8 cellular contexts compared by ENCODE assay signal in the genomic region with DNA sequence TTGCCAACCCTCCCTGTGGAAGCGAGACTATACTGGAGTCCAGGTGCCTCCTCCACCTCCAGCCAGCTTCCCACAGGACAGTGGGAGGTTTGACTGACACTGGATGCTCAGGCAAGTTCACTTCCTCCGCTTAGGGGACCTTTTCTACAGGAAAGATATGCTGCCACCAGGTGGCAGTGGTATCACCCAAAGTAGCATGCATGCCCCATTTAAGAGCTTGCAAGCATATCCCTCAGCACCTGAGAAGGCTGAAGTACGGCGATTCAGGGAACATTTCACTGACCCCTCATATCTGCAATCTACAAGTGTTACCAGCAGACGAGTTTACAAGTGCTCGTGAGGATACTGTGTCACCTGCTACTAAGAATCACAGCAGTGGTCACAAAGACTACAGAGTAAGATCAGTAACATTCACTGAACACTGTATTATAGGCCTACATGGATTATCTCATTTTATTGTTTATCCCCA.
A peak's percentile ranks its signal among the peaks of the same experiment; 100 is the strongest.
DNase-seq lines count a peak whose midpoint lies in the region; ATAC-seq and TF ChIP-seq lines count a peak whose summit lies in the region.

No MANE protein-coding gene starts in this region.

- BruUV-seq in Panc1 (replicated peaks; lab: Mats Ljungman, UMichigan), result no TSS peak

- no peaks in the 10 kb centered on the region for H3K9me3 ChIP-seq in Panc1 (ENCODE audit: control insufficient read depth, insufficient read depth, low read depth, low read length)

- H3K27me3 ChIP-seq in Panc1 (ENCODE audit: control insufficient read depth, insufficient read depth, low read length), result no peaks in the 10 kb centered on the region

- peaks cover 11% of the 10 kb centered on the region for H3K4me1 Mint-ChIP-seq in activated T-cell treated with anti-CD3 and anti-CD28 coated beads, Interleukin-2, amount 50 U/mL, for 72 hours (ENCODE audit: low read depth)

- no peaks in the 10 kb centered on the region for H3K4me1 ChIP-seq in Panc1 (ENCODE audit: control insufficient read depth, insufficient read depth, low read length)

- no peaks in the 10 kb centered on the region for H3K36me3 Mint-ChIP-seq in activated T-cell treated with anti-CD3 and anti-CD28 coated beads, Interleukin-2, amount 50 U/mL, for 72 hours (ENCODE audit: insufficient read depth in 2 of 2)

- no peaks in the 10 kb centered on the region for H3K27me3 Mint-ChIP-seq in activated T-cell treated with anti-CD3 and anti-CD28 coated beads, Interleukin-2, amount 50 U/mL, for 72 hours (ENCODE audit: low read depth)

- in situ Hi-C loops in Panc1 (cut with HindIII; ENCODE audit: low pct_unique_long_range_greater_than_20kb, low sequenced_read_pairs), result no loop called here

- H3K36me3 ChIP-seq in Panc1 (ENCODE audit: control insufficient read depth, insufficient read depth, low read length), result no peaks in the 10 kb centered on the region

- intact Hi-C loops in Panc1 (cut with micrococcal nuclease; ENCODE audit: unreplicated experiment), result loop anchor here (1.0 to 2.0 kb wide), 2 partner anchors 74 to 83 kb away; no protein-coding TSS in a partner anchor

- POLR2A ChIA-PET in Panc1 (lab: Charles Lee), result no interaction called here

- H3K4me3 Mint-ChIP-seq in activated T-cell treated with anti-CD3 and anti-CD28 coated beads, Interleukin-2, amount 50 U/mL, for 72 hours, result no peak overlapping the region

- DNase-seq in DMS53 treated with DMSO at 0.1 percent for 48 hours (lab: John Stamatoyannopoulos, UW; ENCODE audit: unreplicated experiment), result peak; percentile 83
- peak; percentile 78 for DNase-seq in Jurkat, Clone E6-1 (ENCODE audit: low read depth, low spot score)
- DNase-seq in Panc1 (ENCODE audit: low read depth, low spot score), result peak; percentile 66
- peak; percentile 71 to 74 for DNase-seq in activated T-cell treated with anti-CD3 and anti-CD28 coated beads, Interleukin-2, amount 50 U/mL, for 72 hours
- DNase-seq in fibroblast of pulmonary artery (ENCODE audit: low read depth), result peak; percentile 86
- peak; percentile 46 for DNase-seq in non-pigmented ciliary epithelial cell (ENCODE audit: low read depth)
- peak; percentile 86 for DNase-seq in superior temporal gyrus (ENCODE audit: extremely low spot score)

- no peak overlapping the region for H3K27ac ChIP-seq in Panc1 (ENCODE audit: low read length)

- H3K4me3 ChIP-seq in Jurkat, Clone E6-1 (ENCODE audit: low read length), result no peak overlapping the region
- H3K4me3 ChIP-seq in Panc1 (ENCODE audit: low read depth in 2 of 2, low read length in 2 of 2) (no peak overlapping the region), fibroblast of pulmonary artery (replicated peaks; ENCODE audit: low read depth, low read length) (no peak overlapping the region)

- ATAC-seq in GM21529 (IDR thresholded peaks at IDR 0.05; ENCODE audit: unreplicated experiment) (peak; percentile 92), Panc1 (peak; percentile 99)
- peak; percentile 91 to 96 for ATAC-seq in activated T-cell treated with anti-CD3 and anti-CD28 coated beads, Interleukin-2, amount 50 U/mL, for 72 hours (replicated peaks in 1 of 2)

- no peak overlapping the region for H3K27ac Mint-ChIP-seq in activated T-cell treated with anti-CD3 and anti-CD28 coated beads, Interleukin-2, amount 50 U/mL, for 72 hours

- TF ChIP-seq CTCF in Panc1 (IDR thresholded peaks at IDR 0.05), result peak; percentile 86
- TF ChIP-seq CTCF in fibroblast of pulmonary artery (IDR thresholded peaks at IDR 0.05; ENCODE audit: low read length, missing control alignments), result peak; percentile 88

- no peaks in the 10 kb centered on the region for H3K9me3 Mint-ChIP-seq in activated T-cell treated with anti-CD3 and anti-CD28 coated beads, Interleukin-2, amount 50 U/mL, for 72 hours

- CTCF ChIA-PET in Panc1 (lab: Charles Lee), result interaction anchor here (0.6 to 2.5 kb wide), 8 partner anchors 31 to 402 kb away, joined by 3 to 29 read pairs (median 4); a partner anchor contains a TSS
